Comparison of ENCODE assay signal across 10 cellular contexts in the genomic region with DNA sequence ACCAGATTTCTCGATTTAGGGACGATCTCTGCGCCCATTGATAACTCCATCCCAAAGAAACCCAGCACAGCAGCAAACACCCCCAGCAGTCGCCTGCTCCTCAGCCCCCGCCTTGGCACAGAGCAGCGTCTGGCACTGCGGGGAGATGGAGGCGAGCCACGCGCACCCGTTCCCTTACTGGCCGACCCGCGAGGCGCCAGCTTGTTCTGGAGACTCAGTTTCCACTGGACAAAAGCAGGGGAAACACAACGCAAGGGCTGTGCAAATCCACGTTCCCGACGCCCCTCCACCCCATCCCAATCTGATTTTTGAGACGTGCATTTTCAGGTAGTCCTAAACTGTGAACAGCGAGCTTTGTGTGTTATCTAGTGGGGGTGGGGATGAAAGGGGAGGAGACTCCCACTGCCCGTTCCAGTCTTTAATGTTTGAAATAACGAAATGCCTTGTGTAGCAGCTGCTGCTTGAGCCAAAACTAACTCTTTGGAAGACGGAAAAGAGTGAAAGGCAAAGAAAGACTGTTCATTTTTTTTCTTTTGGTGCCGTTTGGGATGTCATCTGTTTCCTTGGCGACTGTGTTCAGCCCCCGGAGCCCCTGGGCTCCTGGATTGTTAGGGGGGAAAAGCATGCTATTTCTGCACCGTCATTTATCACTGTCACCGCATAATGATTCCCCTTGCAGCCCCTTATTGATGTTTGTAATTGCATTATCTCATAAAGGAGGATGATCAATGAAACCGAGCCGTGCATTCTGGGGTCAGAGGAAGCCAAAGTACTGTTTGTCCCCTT.
DNase-seq lines count a peak whose midpoint lies in the region; ATAC-seq, FAIRE-seq and TF ChIP-seq lines count a peak whose summit lies in the region.
"Had no signal": no experiment of that assay in that cellular context is flagged by ENCODE, and none has a peak within 500 bp of the region (broad histone marks: within the 10 kb centered on the region; RNA-seq: fewer than 3 reads in every experiment).

No MANE protein-coding gene starts in this region.

- peak overlapping the region; percentile 85 to 98 (median 94) for H3K27ac ChIP-seq in pancreas

- peaks cover 0 to 2% of the 10 kb centered on the region in 2 donors for H3K36me3 Mint-ChIP-seq in CD14-positive monocyte

- no peak overlapping the region for H3K27ac Mint-ChIP-seq in CD14-positive monocyte

- H3K4me3 ChIP-seq in NT2/D1 (ENCODE audit: insufficient read length, low read depth) (peak overlapping the region; percentile 26), fibroblast of mammary gland (ENCODE audit: control insufficient read depth, low read depth, low read length) (peak overlapping the region; percentile 12), pancreas (peak overlapping the region; percentile 45 to 64 (median 52))

- H3K9me3 ChIP-seq in NT2/D1 (ENCODE audit: insufficient read depth, low read length): no peaks in the 10 kb centered on the region
- no peaks in the 10 kb centered on the region for H3K9me3 ChIP-seq in pancreas
- H3K9me3 ChIP-seq: SK-N-SH had no signal

- H3K27me3 ChIP-seq in NT2/D1 (ENCODE audit: insufficient read depth, insufficient read length) (peaks cover 76% of the 10 kb centered on the region), pancreas (no peaks in the 10 kb centered on the region)

- ATAC-seq in pancreas (peak; percentile 26 to 44 (median 36)), GM19328 (IDR thresholded peaks at IDR 0.05; ENCODE audit: unreplicated experiment) (no peak)

- H3K36me3 ChIP-seq in NT2/D1 (ENCODE audit: insufficient read depth, insufficient read length, low read length) (no peaks in the 10 kb centered on the region), pancreas (no peaks in the 10 kb centered on the region)

- DNase-seq in CD14-positive monocyte (ENCODE audit: low spot score) (no peak), NT2/D1 (ENCODE audit: low read depth, low spot score) (no peak), fibroblast of mammary gland (ENCODE audit: low read depth) (peak; percentile 41), pancreas (peak; percentile 50 to 86 (median 74)), NCI-H128 (lab: John Stamatoyannopoulos, UW; ENCODE audit: unreplicated experiment) (no peak), NCI-H2081 treated with DMSO at 0.1 percent for 48 hours (lab: John Stamatoyannopoulos, UW) (no peak), superior temporal gyrus (ENCODE audit: extremely low spot score) (no peak)
- DNase-seq: NCI-H187, SK-N-SH had no signal

- H3K9me3 Mint-ChIP-seq in CD14-positive monocyte: peaks cover 0 to 17% (median 10%) of the 10 kb centered on the region in 7 donors

- H3K4me3 Mint-ChIP-seq in CD14-positive monocyte: peak overlapping the region; percentile 58 to 89

- peaks cover 35% of the 10 kb centered on the region for H3K4me1 Mint-ChIP-seq in CD14-positive monocyte

- peaks cover 25 to 64% (median 25%) of the 10 kb centered on the region in 3 donors for H3K27me3 Mint-ChIP-seq in CD14-positive monocyte (ENCODE audit: low read depth in 3 of 3)

- intact Hi-C loops in CD14-positive monocyte (cut with micrococcal nuclease) (loop anchor here (5.0 to 10.0 kb wide), 2 partner anchors 143 to 146 kb away; partner anchors contain the start of gene MEIS1 (in 1 of the 2)), pancreas (cut with DNase I) (loop anchor here (2.0 to 10.0 kb wide), 4 partner anchors 133 to 459 kb away; partner anchors contain the start of gene MEIS1 (in 1 of the 3))

- 1% methylated on average over 31 of the region's 31 CpGs for WGBS in pancreas, 2 donors

- no peak overlapping the region for H3K9ac ChIP-seq in NT2/D1 (ENCODE audit: insufficient read length, low read depth)
- H3K9ac ChIP-seq: SK-N-SH had no signal

- H3K4me1 ChIP-seq in NT2/D1 (ENCODE audit: insufficient read depth, insufficient read length): no peaks in the 10 kb centered on the region
- H3K4me1 ChIP-seq in pancreas: peaks cover 0 to 14% (median 1%) of the 10 kb centered on the region in 3 donors

- TF ChIP-seq CTCF in CD14-positive monocyte (IDR thresholded peaks at IDR 0.05) (no peak), fibroblast of mammary gland (conservative IDR thresholded peaks at IDR 0.05; ENCODE audit: control insufficient read depth, insufficient read depth, low read depth, low read length) (no peak), pancreas (IDR thresholded peaks at IDR 0.05) (no peak)

- FAIRE-seq in pancreas (lab: Jason Lieb, UNC): no peak

Comparison
In these comparisons a context has a peak if more than half of its experiments do, and no peak if none do; other contexts are left out.
1. DNase-seq: peak in fibroblast of mammary gland (single experiment) and pancreas (6 of 6); none in CD14-positive monocyte (single experiment), NT2/D1 (single experiment), NCI-H128 (single experiment), NCI-H2081 treated with DMSO at 0.1 percent for 48 hours (single experiment) and superior temporal gyrus (single experiment).
2. Peak in every context shown above with its lines, with median percentiles within 50 percentile points of each other: H3K4me3 ChIP-seq.